13 cellular contexts compared by ENCODE assay signal in genomic region chr1:198892065-198892464, GRCh38.
DNase-seq lines count a peak whose midpoint lies in the region; ATAC-seq and TF ChIP-seq lines count a peak whose summit lies in the region.
"Had no signal": no experiment of that assay in that cellular context is flagged by ENCODE, and none has a peak within 500 bp of the region (broad histone marks: within the 10 kb centered on the region; RNA-seq: fewer than 3 reads in every experiment).

No MANE protein-coding gene starts in this region.

- no peaks in the 10 kb centered on the region for H3K27me3 ChIP-seq in ACC112 (ENCODE audit: insufficient read depth, low read length)
- H3K27me3 ChIP-seq in Panc1 (ENCODE audit: control insufficient read depth, insufficient read depth, low read length), result no peaks in the 10 kb centered on the region

- no peak overlapping the region for H3K4me3 ChIP-seq in ACC112 (ENCODE audit: low read depth, low read length)
- H3K4me3 ChIP-seq in Panc1 (ENCODE audit: low read depth in 2 of 2, low read length in 2 of 2), result no peak overlapping the region

- no peaks in the 10 kb centered on the region for H3K9me3 ChIP-seq in Panc1 (ENCODE audit: control insufficient read depth, insufficient read depth, low read depth, low read length)

- H3K27ac ChIP-seq in ACC112 (ENCODE audit: low read depth, low read length) (peak overlapping the region; percentile 18), Panc1 (ENCODE audit: low read length) (peak overlapping the region; percentile 71; the same call in 1 of the 2 replicates)

- no TSS peak for BruUV-seq in Panc1 (replicated peaks; lab: Mats Ljungman, UMichigan)

- TF ChIP-seq CTCF in Panc1 (IDR thresholded peaks at IDR 0.05), result no peak

- H3K4me1 ChIP-seq in ACC112 (ENCODE audit: control insufficient read depth, insufficient read depth, low read length, unreplicated experiment) (peaks cover 49% of the 10 kb centered on the region), Panc1 (ENCODE audit: control insufficient read depth, insufficient read depth, low read length) (peaks cover 51% of the 10 kb centered on the region)

- POLR2A ChIA-PET in Panc1 (lab: Charles Lee), result no interaction called here

- no peak overlapping the region for H2AFZ ChIP-seq in ACC112 (ENCODE audit: low read length, unreplicated experiment)

- H3K36me3 ChIP-seq in ACC112 (ENCODE audit: insufficient read depth, low read length) (peaks cover 11% of the 10 kb centered on the region), Panc1 (ENCODE audit: control insufficient read depth, insufficient read depth, low read length) (no peaks in the 10 kb centered on the region; the same call in 1 of the 2 replicates)

- CTCF ChIA-PET in Panc1 (lab: Charles Lee), result no interaction called here

- peak; percentile 66 for DNase-seq in ELR (ENCODE audit: low read depth)
- DNase-seq in Panc1 (ENCODE audit: low read depth, low spot score), result no peak
- peak; percentile 55 for DNase-seq in glomerular endothelial cell (ENCODE audit: extremely low read depth, low read depth, low spot score)
- DNase-seq in HUDEP-2 (lab: John Stamatoyannopoulos, UW; ENCODE audit: unreplicated experiment in 76 of 76), result no peak
- DNase-seq in LoVo (ENCODE audit: low spot score), result no peak
- DNase-seq in AML-193 (lab: John Stamatoyannopoulos, UW), result no peak
- DNase-seq: activated CD4-positive, alpha-beta T cell treated with anti-CD3 and anti-CD28 coated beads, Interleukin-2, amount 50 U/mL, for 48 hours; activated naive CD4-positive, alpha-beta T cell treated with Interleukin-2 at 50 U/mL for 16 hours; CD4-positive, CD25-positive, alpha-beta regulatory T cell; naive thymus-derived CD8-positive, alpha-beta T cell; NCI-H510A treated with DMSO at 0.1 percent for 48 hours had no signal

- intact Hi-C loops in Panc1 (cut with micrococcal nuclease; ENCODE audit: unreplicated experiment), result no loop called here

- H3K79me2 ChIP-seq in ACC112 (ENCODE audit: control insufficient read depth, insufficient read depth, low read length, unreplicated experiment), result peaks cover 18% of the 10 kb centered on the region

- ATAC-seq in Panc1 (no peak), HG02678 (IDR thresholded peaks at IDR 0.05; ENCODE audit: unreplicated experiment) (no peak)
- ATAC-seq: naive thymus-derived CD8-positive, alpha-beta T cell had no signal

- in situ Hi-C loops in Panc1 (cut with HindIII; ENCODE audit: low pct_unique_long_range_greater_than_20kb, low sequenced_read_pairs), result no loop called here

Comparison
In these comparisons a context has a peak if more than half of its experiments do, and no peak if none do; other contexts are left out.
1. DNase-seq: peak in ELR (single experiment) and glomerular endothelial cell (single experiment); none in Panc1 (single experiment), HUDEP-2 (0 of 76), LoVo (single experiment) and AML-193 (0 of 2).